Comparison of ENCODE assay signal across 10 cellular contexts in genomic region chr2:74374509-74375205, GRCh38. TPM values are rescaled to one million over a fixed set of nuclear protein-coding genes. Genes with fewer than 3 reads are reported as not detected.
DNase-seq lines count a peak whose midpoint lies in the region; ATAC-seq, FAIRE-seq and TF ChIP-seq lines count a peak whose summit lies in the region.
"Had no signal": no experiment of that assay in that cellular context is flagged by ENCODE, and none has a peak within 500 bp of the region (broad histone marks: within the 10 kb centered on the region; RNA-seq: fewer than 3 reads in every experiment).

No MANE protein-coding gene starts in this region.

- CTCF ChIA-PET in HEK293T (lab: Yijun Ruan, JAX): interaction anchor here (1.3 kb wide), 1 partner anchor 40 kb away, joined by 3 read pairs; no protein-coding TSS in a partner anchor

- H3K27ac ChIP-seq in heart right ventricle: peak overlapping the region in 8 of 10 donors; percentile 10 to 69 (median 50)
- H3K27ac ChIP-seq: HL-60 had no signal

- ATAC-seq in SK-N-SH treated with all-trans-retinoic acid at 6 μM for 48 hours: peak; percentile 99
- ATAC-seq in heart right ventricle: peak; percentile 81 to 95 (median 91)
- ATAC-seq in HG03159 (IDR thresholded peaks at IDR 0.05; ENCODE audit: unreplicated experiment): no peak
- ATAC-seq in GM19023 (IDR thresholded peaks at IDR 0.05; ENCODE audit: unreplicated experiment): no peak

- DNase-seq in HEK293T (ENCODE audit: extremely low spot score) (peak; percentile 43), heart right ventricle (peak; percentile 64 to 80), posterior cingulate gyrus (peak; percentile 92 to 99 (median 96)), activated gamma-delta T cell (lab: John Stamatoyannopoulos, UW) (no peak), H54 (ENCODE audit: insufficient read length, low spot score) (no peak)

- FAIRE-seq in H54 (lab: Jason Lieb, UNC): no peak
- FAIRE-seq: endometrium had no signal

- H3K27me3 ChIP-seq in heart right ventricle: no peaks in the 10 kb centered on the region

- POLR2A ChIA-PET in HEK293T (lab: Yijun Ruan, JAX): interaction anchor here (1.2 kb wide), 1 partner anchor 17 kb away, joined by 6 read pairs; no protein-coding TSS in a partner anchor

- no peak for TF ChIP-seq CTCF in heart right ventricle (IDR thresholded peaks at IDR 0.05)

- H3K4me1 ChIP-seq in heart right ventricle: peaks cover 16 to 58% (median 36%) of the 10 kb centered on the region in 9 donors

- intact Hi-C loops in heart right ventricle (cut with DNase I) (loop anchor here in 1 of 10 donors (10.0 kb wide), 1 partner anchor 1140 kb away; the partner anchor contains the start of genes CCT7 and PRADC1), posterior cingulate gyrus (cut with DNase I) (loop anchor here (1.0 kb wide), 1 partner anchor 12 kb away; no protein-coding TSS in a partner anchor)

- TF ChIP-seq POLR2A in H54 (IDR thresholded peaks at IDR 0.05; ENCODE audit: low read depth, low read length): no peak

- H3K4me3 ChIP-seq in heart right ventricle: peak overlapping the region in 9 of 10 donors; percentile 20 to 58 (median 46)

- H3K36me3 ChIP-seq in heart right ventricle: peaks cover 0 to 64% (median 36%) of the 10 kb centered on the region in 9 donors

- no peaks in the 10 kb centered on the region for H3K9me3 ChIP-seq in heart right ventricle

- WGBS in heart right ventricle, 2 donors: 46 to 59% methylated on average over 16 to 19 of the region's 19 CpGs

TF ChIP-seq in HEK293T, 16 proteins besides CTCF, POLR2A, EP300 and RAD21:
- TF ChIP-seq SP1 (IDR thresholded peaks at IDR 0.05) (no peak), FOXM1 (IDR thresholded peaks at IDR 0.05; ENCODE audit: borderline replicate concordance) (no peak), HDGF (IDR thresholded peaks at IDR 0.05; ENCODE audit: borderline replicate concordance) (no peak), FOXK2 (IDR thresholded peaks at IDR 0.05) (no peak)
TF ChIP-seq in HEK293T: peak in this region for 0.

TF ChIP-seq in SK-N-SH treated with all-trans-retinoic acid at 6 μM for 48 hours, 23 proteins besides CTCF, POLR2A, EP300 and RAD21:
- TF ChIP-seq ESRRG (CRISPR knock-in tag; IDR thresholded peaks at IDR 0.05) (no peak), OSR1 (CRISPR knock-in tag; IDR thresholded peaks at IDR 0.05) (no peak), CSDC2 (CRISPR knock-in tag; IDR thresholded peaks at IDR 0.05) (no peak), GLIS3 (CRISPR knock-in tag; IDR thresholded peaks at IDR 0.05) (no peak), PPARA (CRISPR knock-in tag; IDR thresholded peaks at IDR 0.05; ENCODE audit: borderline replicate concordance) (no peak)
TF ChIP-seq in SK-N-SH treated with all-trans-retinoic acid at 6 μM for 48 hours: peak in this region for 0.

RNA-seq across cellular contexts. Expression of gene DCTN1, which starts 5.5 kb away (rescaled TPM):
- total RNA-seq in heart right ventricle: 100 to 1,000 TPM; 140 to 285 (median 195) TPM
- polyA plus RNA-seq in heart right ventricle: 100 to 1,000 TPM; 123 to 168 TPM

RNA-seq across cellular contexts. Expression of gene SLC4A5, which starts 31.4 kb away (rescaled TPM):
- 1 to 10 TPM in 8 of 10 donors, under 1 TPM in 2; 0.82 to 4.6 (median 1.9) TPM for total RNA-seq in heart right ventricle
- 1 to 10 TPM in 1 of 2 donors, under 1 TPM in 1; 0.43 to 2.3 TPM for polyA plus RNA-seq in heart right ventricle

RNA-seq across cellular contexts. Expression of gene C2orf81, which starts 46.8 kb away (rescaled TPM):
- total RNA-seq in heart right ventricle: 1 to 10 TPM in 5 of 10 donors, under 1 TPM in 5; 0.52 to 1.7 (median 0.99) TPM
- 1 to 10 TPM; 1.2 to 1.3 TPM for polyA plus RNA-seq in heart right ventricle

RNA-seq across cellular contexts. Expression of gene WDR54, which starts 46.9 kb away (rescaled TPM):
- total RNA-seq in heart right ventricle: 1 to 10 TPM; 1.1 to 6.7 (median 2.4) TPM
- 1 to 10 TPM; 2.9 to 8.7 TPM for polyA plus RNA-seq in heart right ventricle

Comparison
In these comparisons a context has a peak if more than half of its experiments do, and no peak if none do; other contexts are left out.
1. DNase-seq: peak in HEK293T (single experiment), heart right ventricle (2 of 2) and posterior cingulate gyrus (10 of 10); none in activated gamma-delta T cell (single experiment) and H54 (single experiment).
2. ATAC-seq: peak in SK-N-SH treated with all-trans-retinoic acid at 6 μM for 48 hours (single experiment) and heart right ventricle (8 of 8); none in HG03159 (single experiment) and GM19023 (single experiment).